8 cellular contexts compared by ENCODE assay signal in the genomic region with DNA sequence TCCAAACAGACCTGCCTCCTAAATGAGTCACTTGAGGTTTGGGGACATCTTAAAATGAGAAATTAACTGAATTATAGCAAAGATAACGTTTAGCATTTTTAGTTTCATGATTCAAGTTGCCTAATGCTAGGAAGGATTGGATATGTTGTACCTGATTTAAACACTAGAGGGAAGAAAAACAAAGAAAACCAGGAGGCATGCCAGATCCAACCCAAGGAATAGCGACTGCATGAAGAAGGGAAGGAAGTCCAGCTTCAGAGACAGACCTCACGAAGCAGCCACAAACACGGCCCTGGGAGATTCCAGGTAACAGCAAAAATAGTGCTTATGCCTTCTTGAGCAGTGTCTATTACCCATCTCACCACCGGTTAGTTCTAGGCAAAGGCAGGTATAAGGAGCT.
DNase-seq lines count a peak whose midpoint lies in the region; ATAC-seq and TF ChIP-seq lines count a peak whose summit lies in the region.
"Had no signal": no experiment of that assay in that cellular context is flagged by ENCODE, and none has a peak within 500 bp of the region (broad histone marks: within the 10 kb centered on the region; RNA-seq: fewer than 3 reads in every experiment).

No MANE protein-coding gene starts in this region.

- no peak overlapping the region for H2BK20ac ChIP-seq in H9 (ENCODE audit: low read depth, low read length, poor library complexity, severe bottlenecking)

- no peak overlapping the region for H3T11ph ChIP-seq in H9 (ENCODE audit: low read length)

- H4K20me1 ChIP-seq in H9 (ENCODE audit: control insufficient read depth, insufficient read depth, insufficient read length) = no peaks in the 10 kb centered on the region
- no peaks in the 10 kb centered on the region for H4K20me1 ChIP-seq in smooth muscle cell (ENCODE audit: low read depth)

- H3K36me3 ChIP-seq in smooth muscle cell (ENCODE audit: low read depth) = no peaks in the 10 kb centered on the region

- H3K56ac ChIP-seq in H9 (ENCODE audit: insufficient read length, low read depth, low read length) = no peak overlapping the region

- no peak overlapping the region for H3K14ac ChIP-seq in H9 (ENCODE audit: insufficient read depth, low read length)

- no peaks in the 10 kb centered on the region; the same call in 1 of the 2 replicates for H3K27me3 Mint-ChIP-seq in H9 (ENCODE audit: low read depth)
- H3K27me3 Mint-ChIP-seq in glutamatergic neuron (ENCODE audit: unreplicated experiment) = no peaks in the 10 kb centered on the region
- no peaks in the 10 kb centered on the region for H3K27me3 Mint-ChIP-seq in T-cell

- no peaks in the 10 kb centered on the region for H3K36me3 Mint-ChIP-seq in H9 (ENCODE audit: insufficient read depth in 1 of 3, low read depth in 3 of 3)
- no peaks in the 10 kb centered on the region for H3K36me3 Mint-ChIP-seq in glutamatergic neuron (ENCODE audit: unreplicated experiment)
- no peaks in the 10 kb centered on the region for H3K36me3 Mint-ChIP-seq in T-cell

- no peaks in the 10 kb centered on the region for H3F3A ChIP-seq in smooth muscle cell (ENCODE audit: low read depth)

- no peak overlapping the region for H2BK15ac ChIP-seq in H9 (ENCODE audit: low read depth, low read length)

- H3K4me1 Mint-ChIP-seq in H9 = peaks cover 0 to 7% of the 10 kb centered on the region in 2 experiments; a peak in 2 of 4 replicates
- no peaks in the 10 kb centered on the region for H3K4me1 Mint-ChIP-seq in glutamatergic neuron (ENCODE audit: low read depth, unreplicated experiment)
- H3K4me1 Mint-ChIP-seq in T-cell = no peaks in the 10 kb centered on the region

- no peak overlapping the region for H3K4me3 Mint-ChIP-seq in H9
- no peak overlapping the region for H3K4me3 Mint-ChIP-seq in glutamatergic neuron (ENCODE audit: unreplicated experiment)
- no peak overlapping the region for H3K4me3 Mint-ChIP-seq in T-cell

- H4K8ac ChIP-seq in H9 (replicated peaks; ENCODE audit: insufficient read length, low read depth, low read length) = no peak overlapping the region

- no peak for ATAC-seq in T-cell (replicated peaks in 1 of 4)

- no peak overlapping the region for H2AK5ac ChIP-seq in H9 (ENCODE audit: insufficient read length, low read length)

- H3K9me3 ChIP-seq in H9 (ENCODE audit: control insufficient read depth, low read depth, low read length) (no peaks in the 10 kb centered on the region), smooth muscle cell (replicated peaks; ENCODE audit: low read depth) (no peaks in the 10 kb centered on the region)

- peak; percentile 58 for TF ChIP-seq CTCF in H9 (conservative IDR thresholded peaks at IDR 0.05)
- peak; percentile 70 for TF ChIP-seq CTCF in glutamatergic neuron (IDR thresholded peaks at IDR 0.05; ENCODE audit: partially characterized antibody, unreplicated experiment)
- TF ChIP-seq CTCF in smooth muscle cell (IDR thresholded peaks at IDR 0.05; ENCODE audit: borderline replicate concordance, insufficient read depth, poor library complexity, severe bottlenecking) = peak; percentile 48

- H4K5ac ChIP-seq in H9 (ENCODE audit: insufficient read length, low read depth, low read length) = no peak overlapping the region

- CTCF ChIA-PET in T-cell (lab: Charles Lee) = no interaction called here

- H3K9ac ChIP-seq in H9 (ENCODE audit: extremely low read depth, insufficient read length, low read length) (no peak overlapping the region), smooth muscle cell (ENCODE audit: low read depth) (no peak overlapping the region)

- H3K4me1 ChIP-seq in H9 (ENCODE audit: insufficient read depth, low read length) (no peaks in the 10 kb centered on the region; the same call in 1 of the 2 replicates), smooth muscle cell (ENCODE audit: low read depth) (peaks cover 6% of the 10 kb centered on the region)

- no peak overlapping the region for H4K91ac ChIP-seq in H9 (ENCODE audit: insufficient read length, low read depth, low read length)

- H3K27ac ChIP-seq in H9 (ENCODE audit: insufficient read length, low read depth, low read length) (no peak overlapping the region), smooth muscle cell (ENCODE audit: low read depth) (peak overlapping the region; percentile 33)

- H3K18ac ChIP-seq in H9 (ENCODE audit: insufficient read length, low read depth, low read length) = no peak overlapping the region

- POLR2A ChIA-PET in T-cell (lab: Charles Lee) = no interaction called here

- no peak overlapping the region for H2BK120ac ChIP-seq in H9 (ENCODE audit: low read depth, low read length, poor library complexity, severe bottlenecking)

- no peak overlapping the region for H3K4me2 ChIP-seq in H9 (ENCODE audit: insufficient read depth, insufficient read length, low read length)
- peak overlapping the region; percentile 58 for H3K4me2 ChIP-seq in smooth muscle cell

- H2AFZ ChIP-seq in H9 (ENCODE audit: low read length) = no peak overlapping the region
- peak overlapping the region; percentile 61 for H2AFZ ChIP-seq in smooth muscle cell (ENCODE audit: low read depth)

- H3K4ac ChIP-seq in H9 (ENCODE audit: low read depth, low read length) = no peak overlapping the region

- no peaks in the 10 kb centered on the region for H3K79me1 ChIP-seq in H9 (ENCODE audit: insufficient read depth, low read depth, low read length, poor library complexity, severe bottlenecking)

- no CpG with 5 or more reads among the region's 5 CpGs for WGBS in H9 (ENCODE audit: extremely low coverage, insufficient read length, low lambda C conversion rate)
- WGBS in smooth muscle cell (ENCODE audit: low lambda C conversion rate) = 32% methylated on average over 5 of the region's 5 CpGs

- H3K27ac Mint-ChIP-seq in H9 = no peak overlapping the region
- H3K27ac Mint-ChIP-seq in glutamatergic neuron (ENCODE audit: unreplicated experiment) = no peak overlapping the region
- H3K27ac Mint-ChIP-seq in T-cell = no peak overlapping the region

- DNase-seq in H9 (peak; percentile 34), RPMI7951 (ENCODE audit: low read depth) (peak; percentile 70), glutamatergic neuron (no peak), smooth muscle cell (lab: John Stamatoyannopoulos, UW; ENCODE audit: unreplicated experiment) (no peak), COLO829 (ENCODE audit: low spot score) (no peak), hypothalamus (lab: John Stamatoyannopoulos, UW) (no peak), T-cell (no peak)
- DNase-seq: activated CD4-positive, alpha-beta T cell treated with anti-CD3 and anti-CD28 coated beads for 1 hour had no signal

- H2BK12ac ChIP-seq in H9 (ENCODE audit: insufficient read length, low read depth, low read length) = no peak overlapping the region

- H3K27me3 ChIP-seq in H9 (ENCODE audit: insufficient read depth, low read length) (no peaks in the 10 kb centered on the region), smooth muscle cell (ENCODE audit: low read depth) (no peaks in the 10 kb centered on the region)

- H3K9me3 Mint-ChIP-seq in H9 (no peaks in the 10 kb centered on the region), glutamatergic neuron (ENCODE audit: unreplicated experiment) (peaks cover 2% of the 10 kb centered on the region), T-cell (peaks cover 5 to 11% (median 7%) of the 10 kb centered on the region in 3 donors)

- no peak overlapping the region for H3K23ac ChIP-seq in H9 (ENCODE audit: insufficient read length, low read depth, low read length)

- H3K23me2 ChIP-seq in H9 (ENCODE audit: insufficient read length, low read depth, low read length, poor library complexity, severe bottlenecking) = no peaks in the 10 kb centered on the region

- no peak overlapping the region for H3K4me3 ChIP-seq in smooth muscle cell

- H3K79me2 ChIP-seq in H9 (ENCODE audit: insufficient read depth, low read length) (no peaks in the 10 kb centered on the region), smooth muscle cell (ENCODE audit: low read depth) (no peaks in the 10 kb centered on the region)

- H2BK5ac ChIP-seq in H9 (ENCODE audit: insufficient read length, low read length) = no peak overlapping the region

Comparison
In these comparisons a context has a peak if more than half of its experiments do, and no peak if none do; other contexts are left out.
1. DNase-seq: peak in H9 (single experiment) and RPMI7951 (single experiment); none in glutamatergic neuron (single experiment), smooth muscle cell (single experiment), COLO829 (single experiment), hypothalamus (0 of 51) and T-cell (0 of 34).
2. Peak in every context shown above with its lines, with median percentiles within 50 percentile points of each other: CTCF ChIP-seq.